11 cellular contexts compared by ENCODE assay signal in the genomic region with DNA sequence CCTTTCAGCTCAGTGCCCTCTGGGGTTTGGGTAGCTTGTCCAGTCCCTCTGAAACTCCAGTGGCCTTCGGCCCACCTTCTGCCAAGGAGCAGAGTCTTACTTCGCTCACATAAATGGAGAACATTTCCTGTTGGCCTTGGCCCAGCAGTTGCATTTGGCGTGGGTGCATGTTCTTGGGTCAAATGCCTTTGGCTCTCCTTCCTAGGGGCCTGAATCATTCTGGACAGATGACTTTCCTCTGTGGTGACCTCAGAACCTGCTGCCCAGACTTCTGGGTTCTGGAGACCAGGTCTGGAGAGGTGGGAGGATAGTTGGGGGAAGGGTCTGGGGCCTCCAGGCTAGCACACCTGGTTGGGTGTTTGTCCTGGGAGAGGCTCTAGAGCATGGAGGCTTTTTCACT. TPM values are rescaled to one million over a fixed set of nuclear protein-coding genes. Genes with fewer than 3 reads are reported as not detected.
DNase-seq lines count a peak whose midpoint lies in the region; ATAC-seq and TF ChIP-seq lines count a peak whose summit lies in the region.
"Had no signal": no experiment of that assay in that cellular context is flagged by ENCODE, and none has a peak within 500 bp of the region (broad histone marks: within the 10 kb centered on the region; RNA-seq: fewer than 3 reads in every experiment).

No MANE protein-coding gene starts in this region.

- peaks cover 35% of the 10 kb centered on the region; the same call in 1 of the 2 replicates for H3K36me3 ChIP-seq in OCI-LY1 (ENCODE audit: insufficient read depth, low read length)
- H3K36me3 ChIP-seq: thyroid gland had no signal

- ATAC-seq in sciatic nerve (peak; percentile 63), GM18909 (IDR thresholded peaks at IDR 0.05; ENCODE audit: poor library complexity, unreplicated experiment) (no peak)
- ATAC-seq: natural killer cell had no signal

- DNase-seq in DMS53 treated with DMSO at 0.1 percent for 48 hours (lab: John Stamatoyannopoulos, UW; ENCODE audit: unreplicated experiment), result peak; percentile 43
- peak; percentile 82 for DNase-seq in fibroblast of gingiva (ENCODE audit: low read depth)
- DNase-seq in sciatic nerve (ENCODE audit: low spot score), result peak; percentile 68
- DNase-seq in NCI-H69 (lab: John Stamatoyannopoulos, UW), result no peak
- DNase-seq in Ammon's horn (ENCODE audit: low spot score), result no peak
- DNase-seq in stimulated activated CD4-positive, alpha-beta T cell treated with anti-CD3 and anti-CD28 coated beads, Interleukin-2, amount 100 ng/mL, for 24 hours, result no peak
- DNase-seq: natural killer cell; stimulated activated CD4-positive, alpha-beta T cell treated with anti-CD3 and anti-CD28 coated beads, Interleukin-4, amount 100 ng/mL, for 1 hour; thyroid gland had no signal

- intact Hi-C loops in sciatic nerve (cut with DNase I), result no loop called here

- H2AFZ ChIP-seq in OCI-LY1 (ENCODE audit: low read length), result no peak overlapping the region

- no peak overlapping the region for H3K4me2 ChIP-seq in OCI-LY1 (ENCODE audit: low read length)

- H3K9ac ChIP-seq in OCI-LY1 (ENCODE audit: low read length), result no peak overlapping the region

- H3K4me1 ChIP-seq in OCI-LY1 (ENCODE audit: insufficient read depth, low read length, severe bottlenecking), result peaks cover 42% of the 10 kb centered on the region

- H3K9me3 ChIP-seq in OCI-LY1 (ENCODE audit: low read length), result no peaks in the 10 kb centered on the region
- H3K9me3 ChIP-seq: thyroid gland had no signal

- no peak for TF ChIP-seq CTCF in OCI-LY1 (IDR thresholded peaks at IDR 0.05; ENCODE audit: low read length)

- no peaks in the 10 kb centered on the region for H3K79me2 ChIP-seq in OCI-LY1 (ENCODE audit: insufficient read depth, low read length)

- H3K9me2 ChIP-seq in OCI-LY1 (ENCODE audit: low read depth, low read length), result no peaks in the 10 kb centered on the region

- H3F3A ChIP-seq in OCI-LY1 (ENCODE audit: insufficient read depth, low read length), result no peaks in the 10 kb centered on the region

- no peaks in the 10 kb centered on the region for H4K20me1 ChIP-seq in OCI-LY1 (ENCODE audit: insufficient read depth, low read length)

- H3K27ac ChIP-seq in OCI-LY1 (ENCODE audit: low read depth, low read length, poor library complexity, severe bottlenecking), result peak overlapping the region; percentile 64
- H3K27ac ChIP-seq: thyroid gland had no signal

- H3K4me3 ChIP-seq in OCI-LY1 (ENCODE audit: low read depth, low read length, poor library complexity, severe bottlenecking), result no peak overlapping the region
- H3K4me3 ChIP-seq: thyroid gland had no signal

- no peaks in the 10 kb centered on the region for H3K27me3 ChIP-seq in OCI-LY1 (ENCODE audit: insufficient read depth, low read length)
- H3K27me3 ChIP-seq: thyroid gland had no signal

RNA-seq across cellular contexts. Expression of a gene that starts 29.3 kb away (rescaled TPM):
- 4.8 TPM for total RNA-seq in sciatic nerve

Comparison
In these comparisons a context has a peak if more than half of its experiments do, and no peak if none do; other contexts are left out.
1. DNase-seq: peak in DMS53 treated with DMSO at 0.1 percent for 48 hours (single experiment), fibroblast of gingiva (single experiment) and sciatic nerve (single experiment); none in NCI-H69 (single experiment), Ammon's horn (single experiment) and stimulated activated CD4-positive, alpha-beta T cell treated with anti-CD3 and anti-CD28 coated beads, Interleukin-2, amount 100 ng/mL, for 24 hours (0 of 2).